2 cellular contexts compared by ENCODE assay signal in genomic region chr17:36494674-36495073, GRCh38.
TF ChIP-seq lines count a peak whose summit lies in the region.

No MANE protein-coding gene starts in this region.

TF ChIP-seq in A549, 52 proteins besides CTCF, POLR2A, EP300 and RAD21:
- peak; percentile 98 for TF ChIP-seq MAFK (IDR thresholded peaks at IDR 0.05; ENCODE audit: partially characterized antibody)
- no peak for TF ChIP-seq EHF (CRISPR knock-in tag; IDR thresholded peaks at IDR 0.05)
- TF ChIP-seq ATOH8 (CRISPR knock-in tag; IDR thresholded peaks at IDR 0.05; ENCODE audit: low read depth): no peak

TF ChIP-seq in GM23338, 12 proteins besides CTCF, POLR2A, EP300 and RAD21:
- no peak for TF ChIP-seq STAT1 (IDR thresholded peaks at IDR 0.05; ENCODE audit: unreplicated experiment)
- TF ChIP-seq EZH2phosphoT487 (IDR thresholded peaks at IDR 0.05; ENCODE audit: unreplicated experiment): no peak
- TF ChIP-seq ZNF462 (CRISPR knock-in tag; IDR thresholded peaks at IDR 0.05): no peak
- no peak for TF ChIP-seq REST (IDR thresholded peaks at IDR 0.05; ENCODE audit: unreplicated experiment)
- no peak for TF ChIP-seq ZNF114 (CRISPR knock-in tag; IDR thresholded peaks at IDR 0.05)
- TF ChIP-seq EZH2 (IDR thresholded peaks at IDR 0.05; ENCODE audit: low read depth, unreplicated experiment): no peak
- no peak for TF ChIP-seq POLR2AphosphoS5 (IDR thresholded peaks at IDR 0.05; ENCODE audit: low read depth)
- no peak for TF ChIP-seq NANOG (IDR thresholded peaks at IDR 0.05; ENCODE audit: borderline replicate concordance)
- no peak for TF ChIP-seq ZNF331 (CRISPR knock-in tag; IDR thresholded peaks at IDR 0.05; ENCODE audit: low read depth)
- no peak for TF ChIP-seq CREB1 (CRISPR knock-in tag; IDR thresholded peaks at IDR 0.05; ENCODE audit: low read depth)
- no peak for TF ChIP-seq JUNB (IDR thresholded peaks at IDR 0.05; ENCODE audit: unreplicated experiment)
- no peak for TF ChIP-seq ETS1 (IDR thresholded peaks at IDR 0.05)
